1 cellular context compared by ENCODE assay signal in the genomic region with DNA sequence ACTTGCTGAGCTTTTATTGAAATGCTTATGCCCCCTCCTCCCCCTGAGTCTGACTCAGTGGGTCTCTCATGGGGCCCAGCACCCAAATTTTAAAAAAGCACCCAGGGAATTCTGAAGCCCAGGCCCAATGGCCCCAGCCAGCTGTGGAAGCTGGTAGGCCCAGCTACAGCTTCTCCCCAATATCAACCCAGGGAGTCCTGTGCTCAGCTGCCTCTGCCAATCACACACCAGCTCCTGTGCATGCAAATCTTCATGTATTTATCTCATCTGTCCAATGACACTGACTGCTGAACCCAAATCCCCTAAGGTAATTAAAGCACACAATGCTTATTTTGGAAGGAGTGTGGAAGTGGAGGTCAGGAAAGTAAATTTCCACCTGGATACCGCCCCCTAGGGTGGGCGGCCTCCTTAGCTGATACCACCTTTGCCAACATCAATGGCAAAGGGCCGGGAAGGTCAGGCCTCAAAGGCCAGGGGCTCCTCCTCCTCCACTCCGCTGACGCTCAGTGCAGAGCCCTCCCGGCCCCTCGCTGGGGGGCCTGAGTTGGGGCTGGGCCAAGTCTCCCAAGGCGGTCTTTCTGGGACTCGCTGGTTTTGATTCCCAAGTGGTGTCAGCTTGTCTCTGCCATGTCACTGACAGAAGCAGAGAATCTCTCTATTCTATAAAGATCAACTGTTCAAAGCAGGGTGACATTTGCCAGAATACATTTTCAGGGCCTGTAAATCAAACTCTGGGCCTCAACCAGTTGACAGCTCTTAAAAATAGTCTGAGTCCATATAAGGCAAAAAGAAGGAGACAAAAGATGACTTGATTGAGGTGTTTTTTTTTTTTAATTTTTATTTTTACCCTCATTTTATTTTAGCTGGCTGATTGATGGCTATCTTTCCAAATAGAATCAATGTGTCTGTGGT.
TF ChIP-seq lines count a peak whose summit lies in the region.

No MANE protein-coding gene starts in this region.

TF ChIP-seq in K562, 482 proteins besides CTCF, POLR2A, EP300 and RAD21 (continued from another document):
- TF ChIP-seq, protein P1, sequence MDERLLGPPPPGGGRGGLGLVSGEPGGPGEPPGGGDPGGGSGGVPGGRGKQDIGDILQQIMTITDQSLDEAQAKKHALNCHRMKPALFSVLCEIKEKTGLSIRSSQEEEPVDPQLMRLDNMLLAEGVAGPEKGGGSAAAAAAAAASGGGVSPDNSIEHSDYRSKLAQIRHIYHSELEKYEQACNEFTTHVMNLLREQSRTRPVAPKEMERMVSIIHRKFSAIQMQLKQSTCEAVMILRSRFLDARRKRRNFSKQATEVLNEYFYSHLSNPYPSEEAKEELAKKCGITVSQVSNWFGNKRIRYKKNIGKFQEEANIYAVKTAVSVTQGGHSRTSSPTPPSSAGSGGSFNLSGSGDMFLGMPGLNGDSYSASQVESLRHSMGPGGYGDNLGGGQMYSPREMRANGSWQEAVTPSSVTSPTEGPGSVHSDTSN (CRISPR knock-in tag; IDR thresholded peaks at IDR 0.05; ENCODE audit: low read depth): no peak
- TF ChIP-seq, protein P1 (tag; conservative IDR thresholded peaks at IDR 0.05; ENCODE audit: low read depth): peak; percentile 79
- no peak for TF ChIP-seq DIDO1 (tag; IDR thresholded peaks at IDR 0.05; ENCODE audit: low read depth)
- TF ChIP-seq SRF (CRISPR knock-in tag; IDR thresholded peaks at IDR 0.05): peak in 1 of 2 experiments; percentile 47; a peak in 1 of 4 replicates
- TF ChIP-seq BRF1 (IDR thresholded peaks at IDR 0.05; ENCODE audit: borderline replicate concordance, extremely low read depth, insufficient read length): no peak
- no peak for TF ChIP-seq GTF2F1 (IDR thresholded peaks at IDR 0.05; ENCODE audit: low read depth, low read length)
- TF ChIP-seq ZNF57 (CRISPR knock-in tag; IDR thresholded peaks at IDR 0.05): no peak
- TF ChIP-seq MEIS2 (IDR thresholded peaks at IDR 0.05; ENCODE audit: partially characterized antibody): peak; percentile 42
- no peak for TF ChIP-seq ZNF79 (CRISPR knock-in tag; IDR thresholded peaks at IDR 0.05; ENCODE audit: low read depth)
- no peak for TF ChIP-seq HMGN3 (IDR thresholded peaks at IDR 0.05; ENCODE audit: borderline replicate concordance, extremely low read depth, insufficient read length, low read depth, low read length)
- TF ChIP-seq NR1H2 (CRISPR knock-in tag; IDR thresholded peaks at IDR 0.05): no peak
- TF ChIP-seq, protein P2, sequence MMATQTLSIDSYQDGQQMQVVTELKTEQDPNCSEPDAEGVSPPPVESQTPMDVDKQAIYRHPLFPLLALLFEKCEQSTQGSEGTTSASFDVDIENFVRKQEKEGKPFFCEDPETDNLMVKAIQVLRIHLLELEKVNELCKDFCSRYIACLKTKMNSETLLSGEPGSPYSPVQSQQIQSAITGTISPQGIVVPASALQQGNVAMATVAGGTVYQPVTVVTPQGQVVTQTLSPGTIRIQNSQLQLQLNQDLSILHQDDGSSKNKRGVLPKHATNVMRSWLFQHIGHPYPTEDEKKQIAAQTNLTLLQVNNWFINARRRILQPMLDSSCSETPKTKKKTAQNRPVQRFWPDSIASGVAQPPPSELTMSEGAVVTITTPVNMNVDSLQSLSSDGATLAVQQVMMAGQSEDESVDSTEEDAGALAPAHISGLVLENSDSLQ (IDR thresholded peaks at IDR 0.05): peak; percentile 35
- no peak for TF ChIP-seq NUFIP1 (IDR thresholded peaks at IDR 0.05; ENCODE audit: partially characterized antibody)
- TF ChIP-seq CBFA2T3 (IDR thresholded peaks at IDR 0.05): no peak
